Comparison of ENCODE assay signal across 1 cellular context in the genomic region with DNA sequence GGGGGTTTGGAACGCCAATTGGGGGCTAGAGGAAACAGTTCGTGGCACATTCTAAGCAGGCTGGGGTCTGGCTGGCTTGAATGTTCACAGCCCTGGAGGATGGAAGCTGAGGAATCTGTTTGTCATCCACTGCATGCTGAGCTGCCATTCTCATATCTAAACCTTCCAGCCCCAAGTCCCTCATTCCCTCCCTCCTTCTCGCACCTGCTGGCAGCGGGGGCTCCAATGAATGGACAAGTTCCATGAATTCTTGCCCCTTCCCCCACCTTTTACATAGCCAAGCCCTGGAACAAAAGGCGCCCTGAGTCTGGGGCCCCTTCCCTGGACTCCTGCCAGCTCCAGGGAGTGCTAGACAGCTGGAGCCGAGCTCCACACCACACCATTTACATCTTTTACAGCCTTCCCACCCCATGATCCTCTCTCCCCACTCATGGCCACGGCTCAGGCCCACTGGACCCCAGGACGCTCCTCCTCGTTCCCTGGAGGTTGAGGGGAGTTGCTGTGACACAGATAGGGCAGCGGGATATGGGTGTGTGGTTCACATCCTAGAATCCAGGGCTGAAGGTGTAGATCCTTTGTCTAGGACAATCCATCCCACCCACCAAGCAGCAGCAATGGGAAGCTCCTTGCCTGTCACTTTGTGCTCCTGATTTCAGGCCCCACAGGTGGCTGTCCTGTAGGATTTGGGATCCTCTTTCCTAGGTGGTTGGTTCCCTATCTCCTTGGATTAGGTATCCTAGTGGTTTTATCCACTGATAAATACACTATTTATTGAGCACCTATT.
TF ChIP-seq lines count a peak whose summit lies in the region.

No MANE protein-coding gene starts in this region.

TF ChIP-seq in H1, 55 proteins besides CTCF, POLR2A, EP300 and RAD21 (continued from another document):
- TF ChIP-seq HDAC6 (IDR thresholded peaks at IDR 0.05; ENCODE audit: low read depth, low read length): no peak
TF ChIP-seq in H1: peak in this region for 27.
